ENCODE assay signal across 7 cellular contexts in the genomic region with DNA sequence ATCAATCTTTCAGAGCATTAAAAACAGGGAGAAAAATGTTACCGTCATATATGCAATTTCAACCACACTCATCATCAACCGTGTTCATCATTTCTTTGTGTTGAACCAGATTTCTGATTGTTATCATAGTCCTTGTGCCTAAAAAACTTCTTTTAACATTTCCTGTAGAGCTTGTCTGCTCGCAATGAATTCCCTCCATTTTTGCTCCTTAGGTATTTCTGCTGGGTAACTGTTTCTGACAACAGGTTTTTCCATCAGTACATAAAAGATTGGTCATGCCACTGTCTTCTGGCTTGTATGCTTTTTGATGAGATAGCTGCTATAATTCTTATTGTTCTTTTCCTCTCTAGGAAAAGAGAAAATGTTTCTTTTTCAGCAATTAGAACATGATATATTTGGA.
"Had no signal": no experiment of that assay in that cellular context is flagged by ENCODE, and none has a peak within 500 bp of the region (broad histone marks: within the 10 kb centered on the region; RNA-seq: fewer than 3 reads in every experiment).

No MANE protein-coding gene starts in this region.

- ATAC-seq: GM12878 had no signal

- FAIRE-seq: G401.6, GM12878, GM12891, GM12892, GM19239 had no signal

- DNase-seq: GDM1, GF-D8 had no signal

- H3K4me3 ChIP-seq: GM12878 had no signal
